8 cellular contexts compared by ENCODE assay signal in genomic region chr15:62272290-62272689, GRCh38.
"Had no signal": no experiment of that assay in that cellular context is flagged by ENCODE, and none has a peak within 500 bp of the region (broad histone marks: within the 10 kb centered on the region; RNA-seq: fewer than 3 reads in every experiment).

No MANE protein-coding gene starts in this region.

- FAIRE-seq: G401.6, GM12878, GM12891, GM12892, GM18507, GM19239 had no signal

- DNase-seq: GDM1, GF-D8 had no signal

- ATAC-seq: GM12878 had no signal

- H3K4me3 ChIP-seq: GM12878 had no signal
